1 cellular context compared by ENCODE assay signal in the genomic region with DNA sequence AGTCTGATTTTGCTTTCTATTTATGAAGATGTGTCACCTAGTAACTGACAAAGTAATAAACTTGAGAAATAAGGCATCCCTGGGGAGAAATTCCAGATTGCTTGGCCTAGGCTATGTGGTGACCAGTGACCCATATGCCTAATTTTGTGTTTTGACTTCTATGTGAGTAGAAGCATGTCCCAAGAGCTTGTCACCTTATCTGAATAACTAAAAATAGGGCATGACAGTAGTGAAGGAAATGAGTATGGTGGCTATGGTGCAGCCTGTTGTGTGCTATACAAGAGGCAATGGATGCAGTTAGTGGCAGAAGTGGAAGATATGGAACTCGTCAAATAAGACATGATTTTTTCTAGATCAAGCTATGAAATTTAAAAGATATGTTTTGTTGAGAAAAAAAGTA.
TF ChIP-seq lines count a peak whose summit lies in the region.

No MANE protein-coding gene starts in this region.

TF ChIP-seq in H1, 55 proteins besides CTCF, POLR2A, EP300 and RAD21:
- TF ChIP-seq FOSL1 (IDR thresholded peaks at IDR 0.05; ENCODE audit: insufficient read depth, low read depth, low read length) = no peak
- TF ChIP-seq BCL11A (IDR thresholded peaks at IDR 0.05; ENCODE audit: low read depth in 2 of 2, low read length in 2 of 2) = no peak
